In genomic region chr10:126397640-126398382, GRCh38 we compare ENCODE assay signal across 14 cellular contexts. TPM values are rescaled to one million over a fixed set of nuclear protein-coding genes. Genes with fewer than 3 reads are reported as not detected.
DNase-seq lines count a peak whose midpoint lies in the region; ATAC-seq and TF ChIP-seq lines count a peak whose summit lies in the region.
"Had no signal": no experiment of that assay in that cellular context is flagged by ENCODE, and none has a peak within 500 bp of the region (broad histone marks: within the 10 kb centered on the region; RNA-seq: fewer than 3 reads in every experiment).

No MANE protein-coding gene starts in this region.

- CTCF ChIA-PET in Panc1 (lab: Charles Lee): no interaction called here

- H3K36me3 Mint-ChIP-seq in neural progenitor cell: no peaks in the 10 kb centered on the region
- no peaks in the 10 kb centered on the region for H3K36me3 Mint-ChIP-seq in stimulated activated naive B cell treated with anti-CD40 and anti-IgM and Interleukin-4, amounts not matched to agents 10 μg/mL and 1 μg/mL and 100 μg/mL, for 72 hours

- H3K4me3 Mint-ChIP-seq in neural progenitor cell: no peak overlapping the region
- H3K4me3 Mint-ChIP-seq in stimulated activated naive B cell treated with anti-CD40 and anti-IgM and Interleukin-4, amounts not matched to agents 10 μg/mL and 1 μg/mL and 100 μg/mL, for 72 hours: no peak overlapping the region
- H3K4me3 Mint-ChIP-seq: neural crest cell had no signal

- TF ChIP-seq CTCF in Panc1 (IDR thresholded peaks at IDR 0.05) (no peak), neural progenitor cell (IDR thresholded peaks at IDR 0.05) (no peak), MM.1S (IDR thresholded peaks at IDR 0.05; ENCODE audit: low read length) (no peak)

- in situ Hi-C loops in Panc1 (cut with HindIII; ENCODE audit: low pct_unique_long_range_greater_than_20kb, low sequenced_read_pairs): no loop called here

- H3K9ac ChIP-seq in neural progenitor cell (no peak overlapping the region), MM.1S (ENCODE audit: low read length) (no peak overlapping the region)

- peak overlapping the region; percentile 8 for H3K4me2 ChIP-seq in neural progenitor cell
- no peak overlapping the region for H3K4me2 ChIP-seq in MM.1S (ENCODE audit: low read depth, low read length)

- POLR2A ChIA-PET in Panc1 (lab: Charles Lee): no interaction called here

- H3K27me3 ChIP-seq in Panc1 (ENCODE audit: control insufficient read depth, insufficient read depth, low read length) (no peaks in the 10 kb centered on the region), neural progenitor cell (no peaks in the 10 kb centered on the region), MM.1S (replicated peaks; ENCODE audit: insufficient read depth, low read length) (no peaks in the 10 kb centered on the region)
- H3K27me3 ChIP-seq: suprapubic skin had no signal

- peak; percentile 96 for ATAC-seq in Panc1
- ATAC-seq in stimulated activated naive B cell treated with anti-CD40 and anti-IgM and Interleukin-4, amounts not matched to agents 10 μg/mL and 1 μg/mL and 100 μg/mL, for 72 hours (replicated peaks): no peak

- peaks cover 11% of the 10 kb centered on the region for H3K4me1 Mint-ChIP-seq in neural progenitor cell
- no peaks in the 10 kb centered on the region for H3K4me1 Mint-ChIP-seq in stimulated activated naive B cell treated with anti-CD40 and anti-IgM and Interleukin-4, amounts not matched to agents 10 μg/mL and 1 μg/mL and 100 μg/mL, for 72 hours

- H3K9me2 ChIP-seq in MM.1S (replicated peaks; ENCODE audit: insufficient read depth, low read length): no peaks in the 10 kb centered on the region

- H3K9me3 Mint-ChIP-seq in neural progenitor cell: no peaks in the 10 kb centered on the region
- peaks cover 4 to 7% of the 10 kb centered on the region in 2 donors for H3K9me3 Mint-ChIP-seq in stimulated activated naive B cell treated with anti-CD40 and anti-IgM and Interleukin-4, amounts not matched to agents 10 μg/mL and 1 μg/mL and 100 μg/mL, for 72 hours
- H3K9me3 Mint-ChIP-seq: activated T-helper 2 cell treated with anti-CD3 and anti-CD28 coated beads, Interferon-gamma antibody, Interleukin-2, Interleukin-4, amounts not matched to agents 10 μg/mL and 5 μg/mL and 100 μg/mL, durations not matched to agents 14 hours and 24 hours and 36 hours had no signal

- H3K4me3 ChIP-seq in Panc1 (ENCODE audit: low read depth in 2 of 2, low read length in 2 of 2): no peak overlapping the region
- H3K4me3 ChIP-seq in neural progenitor cell: no peak overlapping the region
- H3K4me3 ChIP-seq in MM.1S (ENCODE audit: low read length): no peak overlapping the region
- H3K4me3 ChIP-seq: suprapubic skin had no signal

- H3K27me3 Mint-ChIP-seq in neural progenitor cell (ENCODE audit: insufficient read depth, low read depth): peaks cover 10% of the 10 kb centered on the region
- peaks cover 5 to 11% of the 10 kb centered on the region in 2 donors for H3K27me3 Mint-ChIP-seq in stimulated activated naive B cell treated with anti-CD40 and anti-IgM and Interleukin-4, amounts not matched to agents 10 μg/mL and 1 μg/mL and 100 μg/mL, for 72 hours

- no peaks in the 10 kb centered on the region for H3K79me2 ChIP-seq in neural progenitor cell (ENCODE audit: low read depth)
- no peaks in the 10 kb centered on the region for H3K79me2 ChIP-seq in MM.1S (ENCODE audit: low read length)

- H3F3A ChIP-seq in neural progenitor cell (ENCODE audit: low read depth): no peaks in the 10 kb centered on the region
- no peaks in the 10 kb centered on the region for H3F3A ChIP-seq in MM.1S (ENCODE audit: insufficient read depth, low read length)

- H4K20me1 ChIP-seq in neural progenitor cell (ENCODE audit: low read depth): no peaks in the 10 kb centered on the region
- no peaks in the 10 kb centered on the region for H4K20me1 ChIP-seq in MM.1S (ENCODE audit: insufficient read depth, low read length)

- no peak overlapping the region for H3K27ac Mint-ChIP-seq in neural progenitor cell
- H3K27ac Mint-ChIP-seq in stimulated activated naive B cell treated with anti-CD40 and anti-IgM and Interleukin-4, amounts not matched to agents 10 μg/mL and 1 μg/mL and 100 μg/mL, for 72 hours: no peak overlapping the region
- H3K27ac Mint-ChIP-seq: activated T-helper 2 cell treated with anti-CD3 and anti-CD28 coated beads, Interferon-gamma antibody, Interleukin-2, Interleukin-4, amounts not matched to agents 10 μg/mL and 5 μg/mL and 100 μg/mL, durations not matched to agents 14 hours and 24 hours and 36 hours had no signal

- H2AFZ ChIP-seq in neural progenitor cell (replicated peaks) (no peak overlapping the region), MM.1S (ENCODE audit: low read length) (no peak overlapping the region)

- H3K9me3 ChIP-seq in Panc1 (ENCODE audit: control insufficient read depth, insufficient read depth, low read depth, low read length): no peaks in the 10 kb centered on the region; the same call in 1 of the 2 replicates
- no peaks in the 10 kb centered on the region for H3K9me3 ChIP-seq in neural progenitor cell (ENCODE audit: low read depth)
- H3K9me3 ChIP-seq in MM.1S (replicated peaks; ENCODE audit: insufficient read depth, low read length): no peaks in the 10 kb centered on the region; the same call in 1 of the 2 replicates
- H3K9me3 ChIP-seq: suprapubic skin had no signal

- BruUV-seq in Panc1 (replicated peaks; lab: Mats Ljungman, UMichigan): no TSS peak

- H3K27ac ChIP-seq in Panc1 (ENCODE audit: low read length): no peak overlapping the region
- no peak overlapping the region for H3K27ac ChIP-seq in neural progenitor cell
- H3K27ac ChIP-seq in MM.1S (ENCODE audit: low read length): no peak overlapping the region
- H3K27ac ChIP-seq: suprapubic skin had no signal

- DNase-seq in EH (ENCODE audit: low read depth) (peak; percentile 97), Panc1 (ENCODE audit: low read depth, low spot score) (peak; percentile 90), epidermal melanocyte (ENCODE audit: insufficient read length, low spot score) (peak; percentile 59), neural progenitor cell (ENCODE audit: low spot score) (peak; percentile 68), NCI-H2081 treated with DMSO at 0.1 percent for 48 hours (lab: John Stamatoyannopoulos, UW) (no peak), MM.1S (no peak)
- no peak for DNase-seq in stimulated activated naive B cell treated with anti-CD40 and anti-IgM and Interleukin-4, amounts not matched to agents 10 μg/mL and 1 μg/mL and 100 μg/mL, for 72 hours
- no peak for DNase-seq in stimulated activated CD8-positive, alpha-beta memory T cell treated with anti-CD3 and anti-CD28 coated beads, Interleukin-4, amount 100 ng/mL, for 48 hours
- DNase-seq: cortex of kidney; NCI-H1436; stimulated activated CD4-positive, alpha-beta T cell treated with anti-CD3 and anti-CD28 coated beads, Interleukin-4, amount 100 ng/mL, for 1 hour had no signal

- intact Hi-C loops in Panc1 (cut with micrococcal nuclease; ENCODE audit: unreplicated experiment): no loop called here

- H3K4me1 ChIP-seq in Panc1 (ENCODE audit: control insufficient read depth, insufficient read depth, low read length) (no peaks in the 10 kb centered on the region), neural progenitor cell (peaks cover 22% of the 10 kb centered on the region), MM.1S (ENCODE audit: low read length) (no peaks in the 10 kb centered on the region)
- H3K4me1 ChIP-seq: suprapubic skin had no signal

- H3K36me3 ChIP-seq in Panc1 (ENCODE audit: control insufficient read depth, insufficient read depth, low read length): no peaks in the 10 kb centered on the region; the same call in 1 of the 2 replicates
- H3K36me3 ChIP-seq in neural progenitor cell: no peaks in the 10 kb centered on the region
- no peaks in the 10 kb centered on the region for H3K36me3 ChIP-seq in MM.1S (replicated peaks; ENCODE audit: insufficient read depth, low read length)
- H3K36me3 ChIP-seq: suprapubic skin had no signal

RNA-seq across cellular contexts. Expression of gene ADAM12, which starts 9.5 kb away (rescaled TPM):
- total RNA-seq in Panc1 (2021; ENCODE audit: unreplicated experiment) (0.10 TPM), neural progenitor cell (ENCODE audit: low replicate concordance) (7.4 and 8.0 TPM in 2 replicates)
- 0.04 TPM for polyA plus RNA-seq in Panc1 (2012; ENCODE audit: insufficient read length)

Comparison
In these comparisons a context has a peak if more than half of its experiments do, and no peak if none do; other contexts are left out.
1. DNase-seq: peak in EH (single experiment), Panc1 (single experiment), epidermal melanocyte (single experiment) and neural progenitor cell (single experiment); none in NCI-H2081 treated with DMSO at 0.1 percent for 48 hours (single experiment), MM.1S (single experiment), stimulated activated naive B cell treated with anti-CD40 and anti-IgM and Interleukin-4, amounts not matched to agents 10 μg/mL and 1 μg/mL and 100 μg/mL, for 72 hours (single experiment) and stimulated activated CD8-positive, alpha-beta memory T cell treated with anti-CD3 and anti-CD28 coated beads, Interleukin-4, amount 100 ng/mL, for 48 hours (single experiment).